22 cellular contexts compared by ENCODE assay signal in genomic region chrX:71906133-71906532, GRCh38. TPM values are rescaled to one million over a fixed set of nuclear protein-coding genes. Genes with fewer than 3 reads are reported as not detected.
DNase-seq lines count a peak whose midpoint lies in the region; ATAC-seq, FAIRE-seq and TF ChIP-seq lines count a peak whose summit lies in the region.
"Had no signal": no experiment of that assay in that cellular context is flagged by ENCODE, and none has a peak within 500 bp of the region (broad histone marks: within the 10 kb centered on the region; RNA-seq: fewer than 3 reads in every experiment).

No MANE protein-coding gene starts in this region.

- H3K27ac Mint-ChIP-seq in nephron progenitor cell, result no peak overlapping the region
- H3K27ac Mint-ChIP-seq: CD4-positive, alpha-beta memory T cell; GM23338; H9; HFFc6 had no signal

- no peak overlapping the region for H3K9ac ChIP-seq in K562 (ENCODE audit: insufficient read depth in 1 of 2, low read depth in 2 of 2, low read length in 2 of 2)

- H3K9me1 ChIP-seq in K562 (ENCODE audit: control insufficient read depth, insufficient read depth, low read length), result no peaks in the 10 kb centered on the region

- peaks cover 0 to 6% of the 10 kb centered on the region in 2 experiments; a peak in 1 of 5 replicates for H3K4me1 ChIP-seq in K562 (replicated peaks in 1 of 2; ENCODE audit: control insufficient read depth in 2 of 2, insufficient read depth in 2 of 2, low read length in 2 of 2)

- no peaks in the 10 kb centered on the region for H3K79me2 ChIP-seq in K562 (ENCODE audit: control insufficient read depth, insufficient read depth, low read length)

- in situ Hi-C loops in K562 (cut with MboI), result no loop called here

- CTCF ChIA-PET in K562 (lab: Yijun Ruan, JAX; ENCODE audit: low intra/inter-chr PET ratio), result no interaction called here

- no peak overlapping the region for H3K4me2 ChIP-seq in K562 (ENCODE audit: insufficient read depth, low read length)
- H3K4me2 ChIP-seq: GM23338 had no signal

- POLR2A ChIA-PET in K562 (lab: Yijun Ruan, JAX), result no interaction called here

- DNase-seq in NCI-H82 (lab: John Stamatoyannopoulos, UW) (peak; percentile 4), NCI-H82 treated with DMSO at 0.1 percent for 48 hours (lab: John Stamatoyannopoulos, UW; ENCODE audit: unreplicated experiment) (no peak), K562 (ENCODE audit: extremely low read depth in 1 of 4, low spot score in 3 of 4) (no peak), nephron progenitor cell (peak; percentile 20), NCI-H226 (no peak)
- DNase-seq: ACHN, AML-193, C1 segment of cervical spinal cord, Calu3, COR-L47, DMS53, DMS79 treated with DMSO at 0.1 percent for 48 hours, H9, HFFc6 had no signal

- no peak overlapping the region for H3K27ac ChIP-seq in K562 (ENCODE audit: extremely low read depth, low read depth, low read length)
- H3K27ac ChIP-seq: 22Rv1 had no signal

- no peaks in the 10 kb centered on the region for H3K36me3 ChIP-seq in K562 (ENCODE audit: control insufficient read depth, insufficient read depth, low read length)

- no peak overlapping the region for H3K4me3 ChIP-seq in K562
- H3K4me3 ChIP-seq: GM23338 had no signal

- TF ChIP-seq CTCF in K562 (IDR thresholded peaks at IDR 0.05 in 2 of 3, conservative IDR thresholded peaks at IDR 0.05 in 1 of 3; ENCODE audit: insufficient read depth in 2 of 3, low read depth in 1 of 3, low read length in 3 of 3) (no peak), nephron progenitor cell (IDR thresholded peaks at IDR 0.05) (no peak)

- H3K27me3 Mint-ChIP-seq in nephron progenitor cell (ENCODE audit: low read depth, poor library complexity), result peaks cover 21% of the 10 kb centered on the region

- no peak overlapping the region for H3K4me3 Mint-ChIP-seq in nephron progenitor cell
- H3K4me3 Mint-ChIP-seq: CD4-positive, alpha-beta memory T cell; GM23338; H9; HFFc6 had no signal

- TF ChIP-seq EP300 in K562 (IDR thresholded peaks at IDR 0.05; ENCODE audit: low read length), result no peak

- no peaks in the 10 kb centered on the region for H3K9me3 ChIP-seq in K562 (replicated peaks; ENCODE audit: control insufficient read depth, insufficient read depth, low read depth, low read length)

- H4K20me1 ChIP-seq in K562 (replicated peaks; ENCODE audit: control insufficient read depth, insufficient read depth, low read length), result no peaks in the 10 kb centered on the region

- no peak for TF ChIP-seq RAD21 in K562 (CRISPR knock-in tag; conservative IDR thresholded peaks at IDR 0.05 in 1 of 2, IDR thresholded peaks at IDR 0.05 in 1 of 2)

- peaks cover 48% of the 10 kb centered on the region for H3K9me3 Mint-ChIP-seq in nephron progenitor cell
- H3K9me3 Mint-ChIP-seq: HFFc6 had no signal

- intact Hi-C loops in K562 (cut with micrococcal nuclease), result no loop called here

- no peak overlapping the region for H2AFZ ChIP-seq in K562 (ENCODE audit: low read depth, low read length)
- H2AFZ ChIP-seq: GM23338 had no signal

- H3K4me1 Mint-ChIP-seq in nephron progenitor cell, result peaks cover 35% of the 10 kb centered on the region

- H3K36me3 Mint-ChIP-seq in nephron progenitor cell (ENCODE audit: low read depth), result no peaks in the 10 kb centered on the region
- H3K36me3 Mint-ChIP-seq: CD4-positive, alpha-beta memory T cell had no signal

- TF ChIP-seq POLR2A in K562 (conservative IDR thresholded peaks at IDR 0.05), result no peak

- no peak for FAIRE-seq in K562 (lab: Jason Lieb, UNC)
- FAIRE-seq: A204.1, G401.6, GM12892 had no signal

- 0% methylated on average over 5 of the region's 6 CpGs for WGBS in K562 (ENCODE audit: insufficient coverage, low coverage, missing lambda C conversion rate)

- no peak for ATAC-seq in K562
- no peak for ATAC-seq in GM18498 (IDR thresholded peaks at IDR 0.05; ENCODE audit: unreplicated experiment)
- ATAC-seq: GM23338, HCT116 had no signal

- no TSS peak for BruUV-seq in K562 (replicated peaks; lab: Mats Ljungman, UMichigan)

- peaks cover 0 to 16% of the 10 kb centered on the region in 2 experiments; a peak in 2 of 5 replicates for H3K27me3 ChIP-seq in K562 (ENCODE audit: control insufficient read depth in 2 of 2, insufficient read depth in 2 of 2, low read length in 2 of 2)

TF ChIP-seq in K562, 482 proteins besides CTCF, POLR2A, EP300 and RAD21 (continues in another document):
- TF ChIP-seq FIP1L1 (IDR thresholded peaks at IDR 0.05; ENCODE audit: low read depth, low read length, poor library complexity, severe bottlenecking) (no peak), ZNF436 (CRISPR knock-in tag; IDR thresholded peaks at IDR 0.05) (no peak), RNF219 (CRISPR knock-in tag; IDR thresholded peaks at IDR 0.05) (no peak), NR2C1 (IDR thresholded peaks at IDR 0.05) (no peak), NR2C1 (tag; IDR thresholded peaks at IDR 0.05) (peak; percentile 27; the same call in 1 of the 2 replicates), PKNOX1 (IDR thresholded peaks at IDR 0.05) (peak; percentile 29; the same call in 1 of the 2 replicates), NR2C2 (CRISPR knock-in tag; IDR thresholded peaks at IDR 0.05) (no peak), NR2C2 (tag; IDR thresholded peaks at IDR 0.05) (peak; percentile 28; the same call in 1 of the 2 replicates), ZNF586 (CRISPR knock-in tag; conservative IDR thresholded peaks at IDR 0.05) (no peak), SAFB (IDR thresholded peaks at IDR 0.05; ENCODE audit: borderline replicate concordance, low read depth, low read length) (no peak), ZNF780A (CRISPR knock-in tag; IDR thresholded peaks at IDR 0.05) (no peak), ZFPM2 (CRISPR knock-in tag; IDR thresholded peaks at IDR 0.05) (no peak), JUNB (CRISPR knock-in tag; conservative IDR thresholded peaks at IDR 0.05) (no peak), ASH1L (IDR thresholded peaks at IDR 0.05; ENCODE audit: borderline replicate concordance, low read depth, partially characterized antibody) (no peak), HLTF (IDR thresholded peaks at IDR 0.05) (no peak)

RNA-seq across cellular contexts. Expression of gene NHSL2, which starts 4.5 kb away (rescaled TPM):
- not detected in 2 replicates for total RNA-seq in K562 (2011; cell fraction: chromatin; rRNA removed; ENCODE audit: low replicate concordance)
- not detected in 2 replicates for total RNA-seq in K562 (2011; cell fraction: nucleolus; rRNA removed)
- total RNA-seq in K562 (2011; cell fraction: nucleoplasm; rRNA removed), result not detected in 2 replicates
- not detected in 2 replicates for total RNA-seq in K562 (2014; rRNA removed)
- total RNA-seq in K562 (2014; rRNA removed; fragmentation: Illumina TruSeq; extraction: Trizol), result not detected in 2 replicates
- total RNA-seq in K562 (2015; rRNA removed; fragmentation: Illumina TruSeq; extraction: Trizol), result not detected in 2 replicates
- 0.02 and 0.04 TPM in 2 replicates for total RNA-seq in K562 (2021)
- polyA plus RNA-seq in K562 (2011; rRNA removed), result 0.03 TPM in 1 of 2 replicates, not detected in the other
- polyA plus RNA-seq in K562 (2011; cell fraction: cytosol; rRNA removed), result not detected in 2 replicates
- not detected in 2 replicates for polyA plus RNA-seq in K562 (2011; cell fraction: nucleus; rRNA removed)
- 0.01 TPM in 1 of 2 replicates, not detected in the other for polyA plus RNA-seq in K562 (2012)
- polyA plus RNA-seq in K562 (2014; fragmentation: Illumina TruSeq; extraction: Trizol), result not detected in 2 replicates
- polyA plus RNA-seq in K562 (2014; fragmentation: Nextera tagmentation; extraction: Ambion mirVana), result not detected
- polyA plus RNA-seq in K562 (2014; rRNA removed), result 0.01 TPM in 1 of 2 replicates, not detected in the other
- not detected in 2 replicates for polyA minus RNA-seq in K562 (2011; rRNA and poly(A)+ RNA removed)
- not detected in 2 replicates for polyA minus RNA-seq in K562 (2011; cell fraction: cytosol; rRNA and poly(A)+ RNA removed)
- not detected in 2 replicates for polyA minus RNA-seq in K562 (2011; cell fraction: nucleus; rRNA and poly(A)+ RNA removed)

Comparison
In these comparisons a context has a peak if more than half of its experiments do, and no peak if none do; other contexts are left out.
1. DNase-seq: peak in NCI-H82 (single experiment) and nephron progenitor cell (single experiment); none in NCI-H82 treated with DMSO at 0.1 percent for 48 hours (single experiment), K562 (0 of 4) and NCI-H226 (single experiment).